Comparison of ENCODE assay signal across 8 cellular contexts in genomic region chr9:114953917-114954316, GRCh38. TPM values are rescaled to one million over a fixed set of nuclear protein-coding genes. Genes with fewer than 3 reads are reported as not detected.
DNase-seq lines count a peak whose midpoint lies in the region; ATAC-seq and TF ChIP-seq lines count a peak whose summit lies in the region.

No MANE protein-coding gene starts in this region.

- H3K36me3 ChIP-seq in PC-9 (ENCODE audit: low read depth) (no peaks in the 10 kb centered on the region), fibroblast of lung (ENCODE audit: control insufficient read depth, insufficient read depth, low read length) (no peaks in the 10 kb centered on the region), prostate gland (no peaks in the 10 kb centered on the region), Caco-2 (ENCODE audit: control insufficient read depth, insufficient read depth, low read length) (no peaks in the 10 kb centered on the region)

- no peak overlapping the region for H3K27ac Mint-ChIP-seq in Caco-2 (ENCODE audit: unreplicated experiment)

- no peaks in the 10 kb centered on the region for H3K9me3 ChIP-seq in PC-9 (ENCODE audit: insufficient read depth, low read depth)
- H3K9me3 ChIP-seq in fibroblast of lung (ENCODE audit: control insufficient read depth, insufficient read depth, low read depth, low read length), result no peaks in the 10 kb centered on the region
- no peaks in the 10 kb centered on the region for H3K9me3 ChIP-seq in prostate gland
- H3K9me3 ChIP-seq in Caco-2, result no peaks in the 10 kb centered on the region; the same call in 1 of the 2 replicates

- DNase-seq in GDM1 (lab: John Stamatoyannopoulos, UW) (peak; percentile 33), PC-9 (peak in 1 of 2 experiments; percentile 42), fibroblast of lung (ENCODE audit: low read depth in 2 of 2) (peak; percentile 81 to 95), prostate gland (ENCODE audit: low spot score) (peak; percentile 60), Caco-2 (no peak), GM10266 (ENCODE audit: extremely low spot score) (no peak), dermis blood vessel endothelial cell (no peak)

- no peaks in the 10 kb centered on the region for H3K79me2 ChIP-seq in PC-9 (ENCODE audit: low read depth)
- H3K79me2 ChIP-seq in fibroblast of lung (ENCODE audit: control insufficient read depth, insufficient read depth, low read length), result no peaks in the 10 kb centered on the region

- no peak overlapping the region for H3K9ac ChIP-seq in fibroblast of lung (ENCODE audit: insufficient read depth, low read length)

- no peak overlapping the region for H3K27ac ChIP-seq in PC-9
- no peak overlapping the region for H3K27ac ChIP-seq in fibroblast of lung (ENCODE audit: insufficient read depth, low read length)
- H3K27ac ChIP-seq in prostate gland, result no peak overlapping the region

- no peak for ATAC-seq in GM21515 (IDR thresholded peaks at IDR 0.05; ENCODE audit: unreplicated experiment)

- no peak for TF ChIP-seq POLR2A in prostate gland (IDR thresholded peaks at IDR 0.05)

- no peaks in the 10 kb centered on the region for H3K27me3 ChIP-seq in PC-9 (ENCODE audit: insufficient read depth, low read depth)
- peaks cover 1% of the 10 kb centered on the region for H3K27me3 ChIP-seq in fibroblast of lung (ENCODE audit: control insufficient read depth, insufficient read depth, low read length)
- no peaks in the 10 kb centered on the region for H3K27me3 ChIP-seq in prostate gland (replicated peaks; ENCODE audit: insufficient read depth)
- H3K27me3 ChIP-seq in Caco-2 (replicated peaks; ENCODE audit: control insufficient read depth, insufficient read depth, low read length), result no peaks in the 10 kb centered on the region

- H3K4me3 Mint-ChIP-seq in Caco-2 (ENCODE audit: unreplicated experiment), result no peak overlapping the region

- intact Hi-C loops in PC-9 (cut with micrococcal nuclease; ENCODE audit: unreplicated experiment), result no loop called here
- intact Hi-C loops in prostate gland (cut with DNase I), result no loop called here
- intact Hi-C loops in Caco-2 (cut with micrococcal nuclease; ENCODE audit: unreplicated experiment), result loop anchor here (10.0 kb wide), 1 partner anchor 241 kb away; no protein-coding TSS in a partner anchor

- BruUV-seq in PC-9 (replicated peaks; lab: Mats Ljungman, UMichigan) (no TSS peak), Caco-2 (replicated peaks; lab: Mats Ljungman, UMichigan) (no TSS peak)

- H3K4me3 ChIP-seq in PC-9 (no peak overlapping the region), fibroblast of lung (replicated peaks in 1 of 4; ENCODE audit: control extremely low read depth in 1 of 4, insufficient read depth in 1 of 4, low read depth in 3 of 4, low read length in 4 of 4) (no peak overlapping the region), prostate gland (no peak overlapping the region), Caco-2 (ENCODE audit: low read depth, low read length) (no peak overlapping the region)

- no peaks in the 10 kb centered on the region for H3K36me3 Mint-ChIP-seq in Caco-2 (ENCODE audit: insufficient read depth, unreplicated experiment)

- TF ChIP-seq CTCF in PC-9 (conservative IDR thresholded peaks at IDR 0.05) (no peak), fibroblast of lung (conservative IDR thresholded peaks at IDR 0.05 in 1 of 2, IDR thresholded peaks at IDR 0.05 in 1 of 2; ENCODE audit: low read depth in 1 of 2, low read length in 2 of 2) (no peak), prostate gland (IDR thresholded peaks at IDR 0.05) (no peak), Caco-2 (IDR thresholded peaks at IDR 0.05; ENCODE audit: insufficient read depth in 1 of 2, low read depth in 1 of 2, low read length in 1 of 2, severe bottlenecking in 1 of 2, unreplicated experiment in 1 of 2) (no peak), GM10266 (IDR thresholded peaks at IDR 0.05; ENCODE audit: control insufficient read depth, insufficient read depth, low read depth, missing control alignments) (no peak)

- H3K9me3 Mint-ChIP-seq in Caco-2 (ENCODE audit: unreplicated experiment), result peaks cover 6% of the 10 kb centered on the region

- CTCF ChIA-PET in PC-9 (lab: Charles Lee) (no interaction called here), Caco-2 (lab: Charles Lee) (no interaction called here)

- WGBS in prostate gland, result 28% methylated on average over 7 of the region's 7 CpGs

- no peaks in the 10 kb centered on the region for H3K9me2 ChIP-seq in PC-9 (ENCODE audit: insufficient read depth)

- no peaks in the 10 kb centered on the region for H3K4me1 Mint-ChIP-seq in Caco-2 (ENCODE audit: low read depth, unreplicated experiment)

- H3K4me1 ChIP-seq in PC-9 (replicated peaks; ENCODE audit: insufficient read depth) (peaks cover 14% of the 10 kb centered on the region), fibroblast of lung (ENCODE audit: control insufficient read depth, extremely low read depth, insufficient read depth, low read length) (peaks cover 9% of the 10 kb centered on the region), prostate gland (replicated peaks) (no peaks in the 10 kb centered on the region), Caco-2 (no peaks in the 10 kb centered on the region)

- H3K4me2 ChIP-seq in PC-9, result peak overlapping the region; percentile 41
- peak overlapping the region; percentile 53 for H3K4me2 ChIP-seq in fibroblast of lung (ENCODE audit: extremely low read depth, insufficient read depth, low read length)

- no peaks in the 10 kb centered on the region for H3F3A ChIP-seq in PC-9 (ENCODE audit: insufficient read depth, low read depth)

- POLR2A ChIA-PET in PC-9 (lab: Charles Lee; ENCODE audit: unreplicated experiment) (no interaction called here), Caco-2 (lab: Charles Lee) (no interaction called here)

- H3K27me3 Mint-ChIP-seq in Caco-2 (ENCODE audit: insufficient read depth, unreplicated experiment), result peaks cover 11% of the 10 kb centered on the region

- H2AFZ ChIP-seq in PC-9 (0 out of 2 replicates have a peak overlapping the region, but pooled peaks have one; percentile 18), fibroblast of lung (ENCODE audit: low read length) (peak overlapping the region; percentile 33)

- H4K20me1 ChIP-seq in PC-9 (ENCODE audit: insufficient read depth), result no peaks in the 10 kb centered on the region
- no peaks in the 10 kb centered on the region for H4K20me1 ChIP-seq in fibroblast of lung (ENCODE audit: control insufficient read depth, extremely low read depth, insufficient read depth, low read length)

RNA-seq across cellular contexts. Expression of gene TNFSF8, which starts 23.5 kb away (rescaled TPM):
- not detected in 2 replicates for total RNA-seq in PC-9 (2021)
- total RNA-seq in fibroblast of lung, result not detected in 2 replicates
- polyA plus RNA-seq in fibroblast of lung, result not detected in 2 replicates
- not detected in 2 replicates for polyA plus RNA-seq in fibroblast of lung (2012)
- polyA minus RNA-seq in fibroblast of lung (ENCODE audit: low replicate concordance), result not detected in 2 replicates
- total RNA-seq in prostate gland, result 1 to 10 TPM in 1 of 2 donors, under 1 TPM in 1; 0.32 to 2.4 TPM
- 0.20 TPM in 1 of 2 replicates, not detected in the other for total RNA-seq in Caco-2 (2022)
- total RNA-seq in dermis blood vessel endothelial cell, result not detected in 2 replicates

Comparison
In these comparisons a context has a peak if more than half of its experiments do, and no peak if none do; other contexts are left out.
1. DNase-seq: peak in GDM1 (single experiment), fibroblast of lung (2 of 2) and prostate gland (single experiment); none in Caco-2 (0 of 2), GM10266 (single experiment) and dermis blood vessel endothelial cell (single experiment).